9 cellular contexts compared by ENCODE assay signal in genomic region chr16:57609541-57610401, GRCh38. TPM values are rescaled to one million over a fixed set of nuclear protein-coding genes. Genes with fewer than 3 reads are reported as not detected.
DNase-seq lines count a peak whose midpoint lies in the region; ATAC-seq and TF ChIP-seq lines count a peak whose summit lies in the region.
"Had no signal": no experiment of that assay in that cellular context is flagged by ENCODE, and none has a peak within 500 bp of the region (broad histone marks: within the 10 kb centered on the region; RNA-seq: fewer than 3 reads in every experiment).

No MANE protein-coding gene starts in this region.

- no peak overlapping the region for H3K4me3 Mint-ChIP-seq in H9

- H3K27ac ChIP-seq in H9 (ENCODE audit: insufficient read length, low read depth, low read length) = no peak overlapping the region

- no peak overlapping the region for H3K14ac ChIP-seq in H9 (ENCODE audit: insufficient read depth, low read length)

- H3K27ac Mint-ChIP-seq in H9 = no peak overlapping the region; a peak in 1 of 7 replicates

- no peak overlapping the region for H2AFZ ChIP-seq in H9 (ENCODE audit: low read length)

- peak; percentile 91 for ATAC-seq in GM18508 (IDR thresholded peaks at IDR 0.05; ENCODE audit: insufficient read depth, unreplicated experiment)

- no peak overlapping the region for H2BK15ac ChIP-seq in H9 (ENCODE audit: low read depth, low read length)

- no peaks in the 10 kb centered on the region for H3K23me2 ChIP-seq in H9 (ENCODE audit: insufficient read length, low read depth, low read length, poor library complexity, severe bottlenecking)

- no peak overlapping the region for H4K8ac ChIP-seq in H9 (replicated peaks; ENCODE audit: insufficient read length, low read depth, low read length)

- H3K27me3 Mint-ChIP-seq in H9 (ENCODE audit: low read depth) = peaks cover 5% of the 10 kb centered on the region

- no peak overlapping the region for H2AK5ac ChIP-seq in H9 (ENCODE audit: insufficient read length, low read length)

- no peaks in the 10 kb centered on the region for H3K36me3 Mint-ChIP-seq in H9 (ENCODE audit: insufficient read depth in 1 of 3, low read depth in 3 of 3)

- H3K9ac ChIP-seq in H9 (ENCODE audit: extremely low read depth, insufficient read length, low read length) = no peak overlapping the region

- no peak overlapping the region for H4K91ac ChIP-seq in H9 (ENCODE audit: insufficient read length, low read depth, low read length)

- no peak overlapping the region for H2BK5ac ChIP-seq in H9 (ENCODE audit: insufficient read length, low read length)

- no peaks in the 10 kb centered on the region for H3K9me3 Mint-ChIP-seq in H9

- peak; percentile 30 for DNase-seq in H9
- DNase-seq in NCI-H2029 treated with DMSO at 0.1 percent for 48 hours (lab: John Stamatoyannopoulos, UW) = peak; percentile 21
- DNase-seq in activated naive CD4-positive, alpha-beta T cell treated with anti-CD3 and anti-CD28 coated beads, Interleukin-2, amount 50 U/mL, for 16 hours = peak; percentile 79
- peak; percentile 54 for DNase-seq in medulla oblongata (ENCODE audit: extremely low spot score)
- DNase-seq in superior temporal gyrus (ENCODE audit: extremely low spot score) = peak; percentile 75
- DNase-seq in HuH-7.5 (ENCODE audit: low spot score) = no peak
- DNase-seq in NCI-H446 treated with DMSO at 0.1 percent for 48 hours (lab: John Stamatoyannopoulos, UW) = no peak

- no peaks in the 10 kb centered on the region for H3K4me1 ChIP-seq in H9 (ENCODE audit: insufficient read depth, low read length)

- no peaks in the 10 kb centered on the region for H3K79me1 ChIP-seq in H9 (ENCODE audit: insufficient read depth, low read depth, low read length, poor library complexity, severe bottlenecking)

- H3K56ac ChIP-seq in H9 (ENCODE audit: insufficient read length, low read depth, low read length) = no peak overlapping the region

- H4K5ac ChIP-seq in H9 (ENCODE audit: insufficient read length, low read depth, low read length) = no peak overlapping the region

- H3K4ac ChIP-seq in H9 (ENCODE audit: low read depth, low read length) = no peak overlapping the region

- no peak overlapping the region for H2BK12ac ChIP-seq in H9 (ENCODE audit: insufficient read length, low read depth, low read length)

- no peak overlapping the region for H3K18ac ChIP-seq in H9 (ENCODE audit: insufficient read length, low read depth, low read length)

- H3K4me2 ChIP-seq in H9 (ENCODE audit: insufficient read depth, insufficient read length, low read length) = no peak overlapping the region

- no peak overlapping the region for H2BK20ac ChIP-seq in H9 (ENCODE audit: low read depth, low read length, poor library complexity, severe bottlenecking)

- H3K27me3 ChIP-seq in H9 (ENCODE audit: insufficient read depth, low read length) = no peaks in the 10 kb centered on the region

- no peaks in the 10 kb centered on the region for H3K79me2 ChIP-seq in H9 (ENCODE audit: insufficient read depth, low read length)

- WGBS in H9 (ENCODE audit: extremely low coverage, insufficient read length, low lambda C conversion rate) = no CpG with 5 or more reads among the region's 12 CpGs

- no peak for TF ChIP-seq CTCF in H9 (conservative IDR thresholded peaks at IDR 0.05)

- H3K23ac ChIP-seq in H9 (ENCODE audit: insufficient read length, low read depth, low read length) = no peak overlapping the region

- H3T11ph ChIP-seq in H9 (ENCODE audit: low read length) = no peak overlapping the region

- no peaks in the 10 kb centered on the region for H4K20me1 ChIP-seq in H9 (ENCODE audit: control insufficient read depth, insufficient read depth, insufficient read length)

- H3K9me3 ChIP-seq in H9 (ENCODE audit: control insufficient read depth, low read depth, low read length) = no peaks in the 10 kb centered on the region

- H2BK120ac ChIP-seq in H9 (ENCODE audit: low read depth, low read length, poor library complexity, severe bottlenecking) = no peak overlapping the region

- peaks cover 4 to 16% of the 10 kb centered on the region in 2 experiments; a peak in 2 of 4 replicates for H3K4me1 Mint-ChIP-seq in H9

RNA-seq across cellular contexts. Expression of gene ADGRG1, which starts 18.7 kb away (rescaled TPM):
- total RNA-seq in H9 (2021) = 0.57 and 1.1 TPM in 2 replicates

RNA-seq across cellular contexts. Expression of gene ADGRG3, which starts 58.3 kb away (rescaled TPM):
- total RNA-seq in H9 (2021) = 0.46 and 0.64 TPM in 2 replicates
- total RNA-seq: kidney epithelial cell had no signal

Comparison
In these comparisons a context has a peak if more than half of its experiments do, and no peak if none do; other contexts are left out.
1. DNase-seq: peak in H9 (single experiment), NCI-H2029 treated with DMSO at 0.1 percent for 48 hours (single experiment), activated naive CD4-positive, alpha-beta T cell treated with anti-CD3 and anti-CD28 coated beads, Interleukin-2, amount 50 U/mL, for 16 hours (single experiment), medulla oblongata (single experiment) and superior temporal gyrus (single experiment); none in HuH-7.5 (single experiment) and NCI-H446 treated with DMSO at 0.1 percent for 48 hours (single experiment).